In the genomic region with DNA sequence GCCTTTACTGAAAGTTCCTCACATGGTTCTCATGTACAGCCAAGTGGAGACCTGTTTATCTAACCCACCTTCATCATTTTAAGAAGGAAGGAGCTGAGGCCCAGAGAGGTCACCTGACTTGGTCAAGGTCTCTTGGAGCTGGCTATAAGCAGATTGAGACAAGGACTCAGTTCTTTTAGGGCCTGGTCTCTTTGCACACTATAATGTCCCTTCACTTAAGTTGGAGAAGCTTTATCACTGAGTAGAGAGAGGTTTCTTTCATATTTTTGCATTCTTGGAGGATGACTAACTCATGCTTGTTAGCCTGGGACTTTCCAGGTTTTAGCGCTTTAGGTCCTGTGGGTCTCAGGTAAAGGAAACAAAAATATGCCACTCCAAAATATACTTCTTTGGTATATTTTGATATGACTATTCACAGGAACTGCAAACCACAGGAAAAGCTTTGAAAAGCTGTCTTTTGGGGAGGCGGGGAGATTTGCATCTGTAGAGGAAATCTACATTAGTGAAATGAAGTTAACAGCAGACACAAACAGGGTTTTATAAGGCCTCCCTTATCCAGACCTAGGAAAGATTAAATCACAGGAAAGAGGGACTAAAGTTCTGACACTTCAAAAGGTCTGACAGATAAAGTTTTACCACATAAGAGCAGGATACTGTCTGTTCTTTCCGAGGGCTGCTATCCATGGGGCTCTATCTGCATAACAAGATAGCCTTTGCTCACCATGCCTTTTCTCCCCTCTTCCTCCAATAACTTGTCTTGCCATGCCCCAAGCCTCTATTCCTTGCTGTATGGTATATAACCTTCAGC, we compare ENCODE assay signal across 8 cellular contexts.
DNase-seq lines count a peak whose midpoint lies in the region; ATAC-seq and TF ChIP-seq lines count a peak whose summit lies in the region.

No MANE protein-coding gene starts in this region.

- peak overlapping the region; percentile 91 for H3K27ac Mint-ChIP-seq in activated naive CD4-positive, alpha-beta T cell treated with anti-CD3 and anti-CD28 coated beads for 36 hours

- peaks cover 3% of the 10 kb centered on the region for H3K4me1 ChIP-seq in IMR-90 (ENCODE audit: control insufficient read depth, insufficient read depth, low read length)

- 0 out of 2 replicates have a peak overlapping the region, but pooled peaks have one; percentile 2 for H3K9ac ChIP-seq in IMR-90 (ENCODE audit: low read depth, low read length)

- peak overlapping the region; percentile 90; the same call in 1 of the 2 replicates for H3K23ac ChIP-seq in IMR-90 (ENCODE audit: low read depth, low read length)

- WGBS in IMR-90 (ENCODE audit: extremely low coverage in 2 of 2, insufficient read length in 1 of 2), 2 experiments: no CpG with 5 or more reads among the region's 3 CpGs

- DNase-seq in activated effector memory CD4-positive, alpha-beta T cell treated with anti-CD3 and anti-CD28 coated beads, Interleukin-2, amount 50 U/mL, for 16 hours: peak; percentile 76
- no peak for DNase-seq in activated effector memory CD4-positive, alpha-beta T cell treated with Interleukin-2 at 50 U/mL for 16 hours
- peak; percentile 76 for DNase-seq in IMR-90
- DNase-seq in activated naive CD4-positive, alpha-beta T cell treated with anti-CD3 and anti-CD28 coated beads for 36 hours: peak; percentile 76
- DNase-seq in omental fat pad (ENCODE audit: low spot score): no peak
- no peak for DNase-seq in cerebellum (ENCODE audit: low spot score)
- no peak for DNase-seq in epidermal melanocyte (ENCODE audit: insufficient read length, low spot score)
- DNase-seq in NCI-H446 treated with DMSO at 0.1 percent for 48 hours (lab: John Stamatoyannopoulos, UW): no peak

- peak overlapping the region; percentile 83; the same call in 2 of the 3 replicates for H2BK15ac ChIP-seq in IMR-90 (ENCODE audit: low read depth, low read length)

- no peaks in the 10 kb centered on the region for H3K36me3 ChIP-seq in IMR-90 (ENCODE audit: control insufficient read depth, insufficient read depth, low read length)

- H2AFZ ChIP-seq in IMR-90 (replicated peaks; ENCODE audit: low read length, poor library complexity): peak overlapping the region; percentile 77

- H3K4me1 Mint-ChIP-seq in activated naive CD4-positive, alpha-beta T cell treated with anti-CD3 and anti-CD28 coated beads for 36 hours (ENCODE audit: low read depth): peaks cover 50% of the 10 kb centered on the region

- POLR2A ChIA-PET in IMR-90 (lab: Charles Lee; ENCODE audit: unreplicated experiment): no interaction called here

- peaks cover 3% of the 10 kb centered on the region for H3K9me3 Mint-ChIP-seq in activated naive CD4-positive, alpha-beta T cell treated with anti-CD3 and anti-CD28 coated beads for 36 hours

- CTCF ChIA-PET in IMR-90 (lab: Yijun Ruan, JAX): interaction anchor here (0.7 to 0.9 kb wide), 2 partner anchors 12 to 13 kb away, joined by 3 read pairs; no protein-coding TSS in a partner anchor
- CTCF ChIA-PET in activated naive CD4-positive, alpha-beta T cell treated with anti-CD3 and anti-CD28 coated beads for 36 hours (lab: Charles Lee): interaction anchor here (0.7 to 4.0 kb wide), 11 partner anchors 11 to 509 kb away, joined by 3 to 20 read pairs (median 3); no protein-coding TSS in a partner anchor

- H3K4me3 Mint-ChIP-seq in activated naive CD4-positive, alpha-beta T cell treated with anti-CD3 and anti-CD28 coated beads for 36 hours: peak overlapping the region; percentile 23

- H3K56ac ChIP-seq in IMR-90 (ENCODE audit: extremely low read depth, insufficient read depth, low read length): peak overlapping the region; percentile 44; the same call in 1 of the 2 replicates

- peak overlapping the region in 1 of 2 experiments; percentile 81; a peak in 2 of 4 replicates for H4K8ac ChIP-seq in IMR-90 (ENCODE audit: low read depth in 2 of 2, low read length in 2 of 2)

- H3K18ac ChIP-seq in IMR-90 (ENCODE audit: low read depth, low read length): peak overlapping the region; percentile 96

- no peaks in the 10 kb centered on the region for H3K27me3 Mint-ChIP-seq in activated naive CD4-positive, alpha-beta T cell treated with anti-CD3 and anti-CD28 coated beads for 36 hours (ENCODE audit: low read depth)

- TF ChIP-seq POLR2A in IMR-90 (IDR thresholded peaks at IDR 0.05; ENCODE audit: low read depth, low read length): no peak

- TF ChIP-seq RAD21 in IMR-90 (IDR thresholded peaks at IDR 0.05; ENCODE audit: low read length): no peak

- H2BK20ac ChIP-seq in IMR-90 (ENCODE audit: low read depth, low read length): peak overlapping the region; percentile 92

- H4K5ac ChIP-seq in IMR-90 (ENCODE audit: low read depth, low read length): peak overlapping the region; percentile 91

- peaks cover 2% of the 10 kb centered on the region for H3K36me3 Mint-ChIP-seq in activated naive CD4-positive, alpha-beta T cell treated with anti-CD3 and anti-CD28 coated beads for 36 hours (ENCODE audit: low read depth)

- peak overlapping the region; percentile 46; the same call in 1 of the 2 replicates for H3K4me2 ChIP-seq in IMR-90 (ENCODE audit: low read depth, low read length)

- H3K4ac ChIP-seq in IMR-90 (ENCODE audit: low read depth, low read length): peak overlapping the region; percentile 84

- no peaks in the 10 kb centered on the region for H4K20me1 ChIP-seq in IMR-90 (ENCODE audit: insufficient read depth, low read length)

- dilution Hi-C loops in IMR-90 (cut with HindIII; ENCODE audit: low sequenced_read_pairs, unreplicated experiment): no loop called here

- peak overlapping the region; percentile 59 for H2BK5ac ChIP-seq in IMR-90 (ENCODE audit: low read depth, low read length, poor library complexity, severe bottlenecking)

- peak overlapping the region; percentile 78 for H3K14ac ChIP-seq in IMR-90 (replicated peaks; ENCODE audit: low read depth, low read length)

- TF ChIP-seq CTCF in IMR-90 (conservative IDR thresholded peaks at IDR 0.05; ENCODE audit: low read depth, low read length): no peak
- TF ChIP-seq CTCF in omental fat pad (IDR thresholded peaks at IDR 0.05): no peak

- H2BK120ac ChIP-seq in IMR-90 (ENCODE audit: low read depth, low read length): peak overlapping the region; percentile 86

- intact Hi-C loops in IMR-90 (cut with micrococcal nuclease): no loop called here
- intact Hi-C loops in activated naive CD4-positive, alpha-beta T cell treated with anti-CD3 and anti-CD28 coated beads for 36 hours (cut with micrococcal nuclease): loop anchor here (1.0 to 10.0 kb wide), 23 partner anchors 16 to 1292 kb away; partner anchors contain the start of genes GPBP1, IL6ST and SETD9

- peak overlapping the region; percentile 17; the same call in 1 of the 2 replicates for H3K27ac ChIP-seq in IMR-90 (ENCODE audit: insufficient read depth, low read length)

- ATAC-seq in IMR-90 (ENCODE audit: low read depth) (peak; percentile 62), omental fat pad (ENCODE audit: low FRiP score) (peak; percentile 74)

- peak overlapping the region; percentile 83 for H2AK5ac ChIP-seq in IMR-90 (ENCODE audit: low read depth, low read length)

- H3K9me1 ChIP-seq in IMR-90 (ENCODE audit: insufficient read depth, low read length): peaks cover 8% of the 10 kb centered on the region

- no TSS peak for BruUV-seq in IMR-90 (replicated peaks; lab: Mats Ljungman, UMichigan)

- no peak overlapping the region for H3K4me3 ChIP-seq in IMR-90 (ENCODE audit: insufficient read depth, low read depth, low read length)

- in situ Hi-C loops in IMR-90 (cut with MboI; ENCODE audit: low sequenced_read_pairs): no loop called here

- no peaks in the 10 kb centered on the region for H3K9me3 ChIP-seq in IMR-90 (ENCODE audit: control insufficient read depth, insufficient read depth, low read length)

- H3K27me3 ChIP-seq in IMR-90 (ENCODE audit: control insufficient read depth, insufficient read depth, low read length): no peaks in the 10 kb centered on the region

- H4K91ac ChIP-seq in IMR-90 (ENCODE audit: insufficient read depth, low read depth, low read length): peak overlapping the region; percentile 88

- H2AK9ac ChIP-seq in IMR-90 (replicated peaks; ENCODE audit: low read depth, low read length, poor library complexity): peak overlapping the region; percentile 60

- no peaks in the 10 kb centered on the region for H3K79me1 ChIP-seq in IMR-90 (ENCODE audit: low read depth in 1 of 2, low read length in 2 of 2)

TF ChIP-seq in IMR-90, 13 proteins besides CTCF, POLR2A, EP300 and RAD21:
- no peak for TF ChIP-seq MAFK (IDR thresholded peaks at IDR 0.05; ENCODE audit: low read depth, low read length)
- no peak for TF ChIP-seq MXI1 (IDR thresholded peaks at IDR 0.05; ENCODE audit: borderline replicate concordance, low read depth, low read length)
- TF ChIP-seq RCOR1 (IDR thresholded peaks at IDR 0.05; ENCODE audit: insufficient replicate concordance, low read length): no peak
- no peak for TF ChIP-seq CHD1 (IDR thresholded peaks at IDR 0.05; ENCODE audit: low read depth, low read length)
- no peak for TF ChIP-seq RFX5 (IDR thresholded peaks at IDR 0.05; ENCODE audit: low read depth, low read length)
- no peak for TF ChIP-seq CEBPB (IDR thresholded peaks at IDR 0.05; ENCODE audit: low read depth, low read length)
- no peak for TF ChIP-seq BHLHE40 (IDR thresholded peaks at IDR 0.05; ENCODE audit: low read depth, low read length)
- no peak for TF ChIP-seq USF2 (IDR thresholded peaks at IDR 0.05; ENCODE audit: low read depth, low read length)
- TF ChIP-seq NFE2L2 (IDR thresholded peaks at IDR 0.05; ENCODE audit: low read depth, low read length): no peak
- TF ChIP-seq ELK1 (IDR thresholded peaks at IDR 0.05; ENCODE audit: borderline replicate concordance, low read depth, low read length): no peak
- TF ChIP-seq MAZ (IDR thresholded peaks at IDR 0.05; ENCODE audit: borderline replicate concordance, low read depth, low read length): no peak
- TF ChIP-seq SMC3 (IDR thresholded peaks at IDR 0.05; ENCODE audit: low read depth, low read length): no peak
- no peak for TF ChIP-seq FOS (IDR thresholded peaks at IDR 0.05; ENCODE audit: low read depth, low read length)
TF ChIP-seq in IMR-90: peak in this region for 0.

Comparison
In these comparisons a context has a peak if more than half of its experiments do, and no peak if none do; other contexts are left out.
1. DNase-seq: peak in activated effector memory CD4-positive, alpha-beta T cell treated with anti-CD3 and anti-CD28 coated beads, Interleukin-2, amount 50 U/mL, for 16 hours (single experiment), IMR-90 (single experiment) and activated naive CD4-positive, alpha-beta T cell treated with anti-CD3 and anti-CD28 coated beads for 36 hours (single experiment); none in activated effector memory CD4-positive, alpha-beta T cell treated with Interleukin-2 at 50 U/mL for 16 hours (single experiment), omental fat pad (single experiment), cerebellum (single experiment), epidermal melanocyte (single experiment) and NCI-H446 treated with DMSO at 0.1 percent for 48 hours (single experiment).